In genomic region chr1:11668516-11668915, GRCh38 we compare ENCODE assay signal across 26 cellular contexts. TPM values are rescaled to one million over a fixed set of nuclear protein-coding genes. Genes with fewer than 3 reads are reported as not detected.
"Had no signal": no experiment of that assay in that cellular context is flagged by ENCODE, and none has a peak within 500 bp of the region (broad histone marks: within the 10 kb centered on the region; RNA-seq: fewer than 3 reads in every experiment).

No MANE protein-coding gene starts in this region.

- DNase-seq: activated CD4-positive, alpha-beta T cell treated with anti-CD3 and anti-CD28 coated beads for 4 hours; activated CD4-positive, alpha-beta T cell treated with anti-CD3 and anti-CD28 coated beads, Interleukin-2, amount 50 U/mL, for 4 hours; activated CD8-positive, alpha-beta memory T cell treated with anti-CD3 and anti-CD28 coated beads, Interleukin-2, amount 50 U/mL, for 4 hours; activated effector memory CD4-positive, alpha-beta T cell treated with anti-CD3 and anti-CD28 coated beads, Interleukin-2, amount 50 U/mL, for 16 hours; activated naive CD4-positive, alpha-beta T cell treated with anti-CD3 and anti-CD28 coated beads, Interleukin-2, amount 10 ng/mL, durations not matched to agents 7 days and 5 days; activated naive CD8-positive, alpha-beta T cell treated with anti-CD3 and anti-CD28 coated beads, Interleukin-2, amount 10 ng/mL, durations not matched to agents 7 days and 5 days; activated T-cell treated with anti-CD3 and anti-CD28 coated beads, Interleukin-2, amount 50 U/mL, for 1 hour; cerebellar nuclear complex; colonic mucosa; dorsolateral prefrontal cortex; effector memory CD4-positive, alpha-beta T cell; erythroblast; gastrocnemius medialis; glutamatergic neuron; left lung; lower lobe of right lung; mesendoderm; mucosa of descending colon; nucleus accumbens; psoas muscle; stimulated activated CD4-positive, alpha-beta T cell treated with anti-CD3 and anti-CD28 coated beads, Interleukin-15, amount 100 ng/mL, for 24 hours; stimulated activated CD4-positive, alpha-beta T cell treated with anti-CD3 and anti-CD28 coated beads, Interleukin-2, amount 100 ng/mL, for 24 hours; stimulated activated naive CD4-positive, alpha-beta T cell treated with Interleukin-2 at 50 U/mL for 16 hours had no signal

- H3K9me3 Mint-ChIP-seq: activated naive CD4-positive, alpha-beta T cell treated with anti-CD3 and anti-CD28 coated beads, Interleukin-2, amount 10 ng/mL, durations not matched to agents 7 days and 5 days; activated naive CD8-positive, alpha-beta T cell treated with anti-CD3 and anti-CD28 coated beads, Interleukin-2, amount 10 ng/mL, durations not matched to agents 7 days and 5 days; activated T-helper 1 cell treated with anti-CD3 and anti-CD28 coated beads, Interleukin-12 subunit alpha, Interleukin-12 subunit beta, Interleukin-2, Interleukin-4 antibody, amounts not matched to agents 30 ng/mL and 10 ng/mL and 1 ng/mL, durations not matched to agents 14 hours and 24 hours and 36 hours; brain had no signal

- H3K27me3 Mint-ChIP-seq: activated naive CD4-positive, alpha-beta T cell treated with anti-CD3 and anti-CD28 coated beads, Interleukin-2, amount 10 ng/mL, durations not matched to agents 7 days and 5 days; activated naive CD8-positive, alpha-beta T cell treated with anti-CD3 and anti-CD28 coated beads, Interleukin-2, amount 10 ng/mL, durations not matched to agents 7 days and 5 days had no signal

- H3K27ac Mint-ChIP-seq: activated naive CD4-positive, alpha-beta T cell treated with anti-CD3 and anti-CD28 coated beads, Interleukin-2, amount 10 ng/mL, durations not matched to agents 7 days and 5 days; activated T-helper 1 cell treated with anti-CD3 and anti-CD28 coated beads, Interleukin-12 subunit alpha, Interleukin-12 subunit beta, Interleukin-2, Interleukin-4 antibody, amounts not matched to agents 30 ng/mL and 10 ng/mL and 1 ng/mL, durations not matched to agents 14 hours and 24 hours and 36 hours had no signal

- H3K4me3 Mint-ChIP-seq: activated naive CD4-positive, alpha-beta T cell treated with anti-CD3 and anti-CD28 coated beads, Interleukin-2, amount 10 ng/mL, durations not matched to agents 7 days and 5 days; activated naive CD8-positive, alpha-beta T cell treated with anti-CD3 and anti-CD28 coated beads, Interleukin-2, amount 10 ng/mL, durations not matched to agents 7 days and 5 days; activated T-helper 1 cell treated with anti-CD3 and anti-CD28 coated beads, Interleukin-12 subunit alpha, Interleukin-12 subunit beta, Interleukin-2, Interleukin-4 antibody, amounts not matched to agents 30 ng/mL and 10 ng/mL and 1 ng/mL, durations not matched to agents 14 hours and 24 hours and 36 hours; brain had no signal

- H3K4me1 Mint-ChIP-seq: brain had no signal

- ATAC-seq: gastrocnemius medialis, left lung, lower lobe of right lung, mucosa of descending colon, psoas muscle had no signal

RNA-seq across cellular contexts. Expression of gene FBXO2, which starts 14.3 kb away (rescaled TPM):
- total RNA-seq: myocyte had no signal

RNA-seq across cellular contexts. Expression of gene DRAXIN, which starts 23.0 kb away (rescaled TPM):
- total RNA-seq: activated T-helper 1 cell treated with anti-CD3 and anti-CD28 coated beads, Interleukin-12 subunit alpha, Interleukin-12 subunit beta, Interleukin-2, Interleukin-4 antibody, amounts not matched to agents 30 ng/mL and 10 ng/mL and 1 ng/mL, durations not matched to agents 14 hours and 24 hours and 36 hours; gastrocnemius medialis had no signal
